Comparison of ENCODE assay signal across 19 cellular contexts in the genomic region with DNA sequence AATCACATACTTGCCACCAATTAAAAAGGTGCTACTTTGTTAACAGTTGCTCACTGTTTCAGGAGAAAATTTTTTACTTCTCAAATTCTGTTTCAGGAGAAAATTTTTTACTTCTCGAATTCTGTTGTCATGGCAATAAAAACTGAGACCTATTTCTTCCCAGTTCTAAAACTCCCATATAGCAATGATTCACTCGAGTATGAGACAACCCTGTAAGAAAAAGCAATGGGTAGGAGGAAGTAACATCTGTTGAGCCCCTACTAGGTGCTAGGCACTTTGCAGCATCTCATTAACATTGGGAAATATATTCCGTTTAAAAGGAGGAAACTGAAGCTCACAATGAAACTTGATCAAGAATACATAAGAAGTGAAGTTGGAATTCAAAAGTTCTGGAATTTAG. TPM values are rescaled to one million over a fixed set of nuclear protein-coding genes. Genes with fewer than 3 reads are reported as not detected.
"Had no signal": no experiment of that assay in that cellular context is flagged by ENCODE, and none has a peak within 500 bp of the region (broad histone marks: within the 10 kb centered on the region; RNA-seq: fewer than 3 reads in every experiment).

No MANE protein-coding gene starts in this region.

- H3K27me3 ChIP-seq: dorsolateral prefrontal cortex, hepatocyte, testis, tibial nerve, upper lobe of right lung, vagina had no signal

- H3K9me3 Mint-ChIP-seq: stimulated activated effector memory CD8-positive, alpha-beta T cell treated with anti-CD3 and anti-CD28 coated beads, Interleukin-12 subunit alpha, Interleukin-12 subunit beta, amount 100 ng/mL, for 72 hours had no signal

- ATAC-seq: naive thymus-derived CD8-positive, alpha-beta T cell; right cardiac atrium; stimulated activated effector memory CD8-positive, alpha-beta T cell treated with anti-CD3 and anti-CD28 coated beads, Interleukin-12 subunit alpha, Interleukin-12 subunit beta, amount 100 ng/mL, for 72 hours; upper lobe of right lung had no signal

- H3K4me3 Mint-ChIP-seq: naive thymus-derived CD8-positive, alpha-beta T cell; stimulated activated effector memory CD8-positive, alpha-beta T cell treated with anti-CD3 and anti-CD28 coated beads, Interleukin-12 subunit alpha, Interleukin-12 subunit beta, amount 100 ng/mL, for 72 hours; stimulated activated naive CD8-positive, alpha-beta T cell treated with anti-CD3 and anti-CD28 coated beads, Interleukin-15, Interleukin-2, amounts not matched to agents 100 ng/mL and 50 ng/mL, for 24 hours had no signal

- H3K27ac ChIP-seq: hepatocyte, testis, tibial nerve, upper lobe of right lung, vagina had no signal

- H3K36me3 Mint-ChIP-seq: stimulated activated effector memory CD8-positive, alpha-beta T cell treated with anti-CD3 and anti-CD28 coated beads, Interleukin-12 subunit alpha, Interleukin-12 subunit beta, amount 100 ng/mL, for 72 hours had no signal

- FAIRE-seq: islet of Langerhans, small intestine had no signal

- DNase-seq: cortex of kidney; dorsolateral prefrontal cortex; effector CD8-positive, alpha-beta T cell; foreskin melanocyte; kidney glomerular epithelial cell; mesendoderm; naive thymus-derived CD8-positive, alpha-beta T cell; right cardiac atrium; small intestine; stimulated activated CD4-positive, alpha-beta T cell treated with anti-CD3 and anti-CD28 coated beads, Interleukin-12 subunit alpha, Interleukin-12 subunit beta, amount 100 ng/mL, for 4 hours; testis; upper lobe of right lung had no signal

- H3K4me3 ChIP-seq: dorsolateral prefrontal cortex, hepatocyte, testis, tibial nerve, upper lobe of right lung, vagina had no signal

- H3K4me1 Mint-ChIP-seq: naive thymus-derived CD8-positive, alpha-beta T cell; stimulated activated effector memory CD8-positive, alpha-beta T cell treated with anti-CD3 and anti-CD28 coated beads, Interleukin-12 subunit alpha, Interleukin-12 subunit beta, amount 100 ng/mL, for 72 hours had no signal

- H3K4me1 ChIP-seq: testis, tibial nerve, upper lobe of right lung, vagina had no signal

- H3K36me3 ChIP-seq: tibial nerve, upper lobe of right lung, vagina had no signal

- H3K27ac Mint-ChIP-seq: naive thymus-derived CD8-positive, alpha-beta T cell; stimulated activated effector memory CD8-positive, alpha-beta T cell treated with anti-CD3 and anti-CD28 coated beads, Interleukin-12 subunit alpha, Interleukin-12 subunit beta, amount 100 ng/mL, for 72 hours; stimulated activated naive CD8-positive, alpha-beta T cell treated with anti-CD3 and anti-CD28 coated beads, Interleukin-15, Interleukin-2, amounts not matched to agents 100 ng/mL and 50 ng/mL, for 24 hours had no signal

- H3K9me3 ChIP-seq: testis, upper lobe of right lung, vagina had no signal

RNA-seq across cellular contexts. Expression of a gene that starts 35.1 kb away (rescaled TPM):
- total RNA-seq: hepatocyte, osteocyte had no signal
